ENCODE assay signal across 20 cellular contexts in the genomic region with DNA sequence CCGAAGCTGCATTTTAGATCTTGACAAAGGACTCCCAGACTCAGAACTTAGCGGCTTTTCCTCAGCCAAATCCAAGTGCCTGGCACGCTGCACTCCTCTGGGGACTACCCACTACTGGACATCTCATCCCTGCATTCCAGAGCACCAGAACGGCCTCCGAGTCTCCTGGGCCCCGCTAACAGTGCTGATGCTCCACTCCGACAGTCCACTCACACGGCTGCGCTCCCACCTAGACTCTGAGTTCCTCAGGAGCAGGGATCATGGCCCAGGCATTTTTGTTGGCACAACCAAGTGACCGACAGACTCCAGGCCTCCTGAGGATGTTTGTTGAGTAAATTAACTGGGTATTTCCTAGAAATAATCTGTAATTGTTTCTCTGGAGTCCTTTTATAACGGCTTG.
"Had no signal": no experiment of that assay in that cellular context is flagged by ENCODE, and none has a peak within 500 bp of the region (broad histone marks: within the 10 kb centered on the region; RNA-seq: fewer than 3 reads in every experiment).

No MANE protein-coding gene starts in this region.

- H3K36me3 ChIP-seq: colonic mucosa had no signal

- H3K27ac Mint-ChIP-seq: naive thymus-derived CD8-positive, alpha-beta T cell had no signal

- H3K27me3 ChIP-seq: colonic mucosa, heart left ventricle, pancreas, suprapubic skin, tibial nerve had no signal

- H3K4me1 ChIP-seq: colonic mucosa, heart left ventricle, pancreas, suprapubic skin, tibial nerve had no signal

- ATAC-seq: esophagus mucosa; heart left ventricle; left lobe of liver; mucosa of descending colon; naive thymus-derived CD8-positive, alpha-beta T cell; pancreas had no signal

- H3K9me3 Mint-ChIP-seq: naive thymus-derived CD8-positive, alpha-beta T cell had no signal

- H3K27ac ChIP-seq: colonic mucosa, heart left ventricle, pancreas, suprapubic skin, tibial nerve had no signal

- H3K4me3 Mint-ChIP-seq: naive thymus-derived CD8-positive, alpha-beta T cell had no signal

- H3K4me3 ChIP-seq: colonic mucosa, heart left ventricle, mucosa of descending colon, pancreas, suprapubic skin, tibial nerve had no signal

- H3K27me3 Mint-ChIP-seq: naive thymus-derived CD8-positive, alpha-beta T cell; progenitor cell of endocrine pancreas had no signal

- DNase-seq: cerebellar nuclear complex; colonic mucosa; effector CD4-positive, alpha-beta T cell; heart left ventricle; hypothalamus; kidney glomerular epithelial cell; mammary epithelial cell; mucosa of descending colon; naive thymus-derived CD8-positive, alpha-beta T cell; occipital lobe; pancreas; right cardiac atrium; small intestine; stimulated activated CD4-positive, alpha-beta T cell treated with anti-CD3 and anti-CD28 coated beads, Interleukin-12 subunit alpha, Interleukin-12 subunit beta, amount 100 ng/mL, for 4 hours; stimulated activated naive CD4-positive, alpha-beta T cell treated with Interleukin-2 at 50 U/mL for 16 hours had no signal

- H3K4me1 Mint-ChIP-seq: naive thymus-derived CD8-positive, alpha-beta T cell had no signal
